8 cellular contexts compared by ENCODE assay signal in the genomic region with DNA sequence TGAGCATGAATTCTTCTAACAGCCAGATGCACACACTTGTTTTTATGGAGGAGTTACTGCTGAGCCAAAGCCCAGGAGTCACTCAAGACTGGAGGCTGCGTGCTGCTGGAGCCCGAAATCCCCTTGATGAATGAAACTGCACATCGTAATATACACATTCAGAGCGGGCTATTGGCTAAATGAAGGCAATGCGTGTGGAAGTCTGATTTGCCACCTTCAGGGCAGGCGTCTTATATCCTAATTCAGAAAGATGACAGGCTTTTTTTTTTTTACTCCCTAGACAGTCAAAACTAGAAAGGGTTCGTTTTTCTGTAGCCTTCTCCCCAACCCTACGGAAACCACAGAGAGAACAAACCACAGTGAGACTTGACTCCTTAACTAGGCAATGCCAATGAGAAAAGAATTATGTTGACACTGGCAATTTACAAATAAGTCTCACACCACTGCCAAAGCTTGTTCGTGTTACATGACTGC.
DNase-seq lines count a peak whose midpoint lies in the region; ATAC-seq and TF ChIP-seq lines count a peak whose summit lies in the region.

No MANE protein-coding gene starts in this region.

- peak overlapping the region; percentile 92 for H3K4me3 Mint-ChIP-seq in activated CD4-positive, alpha-beta T cell treated with anti-CD3 and anti-CD28 coated beads, Interleukin-2, amount 10 ng/mL, durations not matched to agents 7 days and 5 days

- CTCF ChIA-PET in activated CD4-positive, alpha-beta T cell treated with anti-CD3 and anti-CD28 coated beads, Interleukin-2, amount 10 ng/mL, durations not matched to agents 7 days and 5 days (lab: Charles Lee): interaction anchor here (0.7 to 4.7 kb wide), 18 partner anchors 9 to 96 kb away, joined by 3 to 26 read pairs (median 8); no protein-coding TSS in a partner anchor

- intact Hi-C loops in esophagus squamous epithelium (cut with DNase I): no loop called here

- H3K79me2 ChIP-seq in KMS-11 (ENCODE audit: insufficient read depth, low read depth): peaks cover 71% of the 10 kb centered on the region

- DNase-seq in GM04503 (ENCODE audit: low read depth): peak; percentile 83
- peak; percentile 90 for DNase-seq in activated CD4-positive, alpha-beta T cell treated with anti-CD3 and anti-CD28 coated beads, Interleukin-2, amount 10 ng/mL, durations not matched to agents 7 days and 5 days
- DNase-seq in esophagus squamous epithelium (lab: John Stamatoyannopoulos, UW): no peak
- peak; percentile 49 to 75 (median 57) for DNase-seq in stimulated activated CD4-positive, alpha-beta T cell treated with anti-CD3 and anti-CD28 coated beads, TNF-alpha, amount 100 ng/mL, for 48 hours (ENCODE audit: low read depth in 3 of 3)
- no peak for DNase-seq in left lobe of liver (ENCODE audit: low spot score)
- no peak for DNase-seq in T1000 (lab: John Stamatoyannopoulos, UW)

- H3K27ac Mint-ChIP-seq in activated CD4-positive, alpha-beta T cell treated with anti-CD3 and anti-CD28 coated beads, Interleukin-2, amount 10 ng/mL, durations not matched to agents 7 days and 5 days: peak overlapping the region; percentile 98

- POLR2A ChIA-PET in activated CD4-positive, alpha-beta T cell treated with anti-CD3 and anti-CD28 coated beads, Interleukin-2, amount 10 ng/mL, durations not matched to agents 7 days and 5 days (lab: Charles Lee): interaction anchor here (0.6 to 1.8 kb wide), 5 partner anchors 13 to 48 kb away, joined by 4 to 6 read pairs (median 4); no protein-coding TSS in a partner anchor

- peak overlapping the region; percentile 94 for H3K9ac ChIP-seq in KMS-11

- no peak overlapping the region for H3K4me3 ChIP-seq in KMS-11 (IDR thresholded peaks at IDR 0.05; ENCODE audit: insufficient read depth, low read depth, low read length)
- H3K4me3 ChIP-seq in esophagus squamous epithelium: peak overlapping the region; percentile 2 to 53 (median 29)

- ATAC-seq in GM21619 (IDR thresholded peaks at IDR 0.05; ENCODE audit: unreplicated experiment) (peak; percentile 78), left lobe of liver (no peak)

- TF ChIP-seq CTCF in KMS-11 (conservative IDR thresholded peaks at IDR 0.05; ENCODE audit: low read depth, low read length): no peak
- TF ChIP-seq CTCF in esophagus squamous epithelium (IDR thresholded peaks at IDR 0.05): no peak

- H3K27me3 Mint-ChIP-seq in activated CD4-positive, alpha-beta T cell treated with anti-CD3 and anti-CD28 coated beads, Interleukin-2, amount 10 ng/mL, durations not matched to agents 7 days and 5 days: no peaks in the 10 kb centered on the region

- H3K27me3 ChIP-seq in KMS-11 (ENCODE audit: insufficient read depth, low read depth) (no peaks in the 10 kb centered on the region), esophagus squamous epithelium (no peaks in the 10 kb centered on the region)

- H3K4me1 ChIP-seq in KMS-11 (ENCODE audit: low read depth, poor library complexity, severe bottlenecking) (peaks cover 69% of the 10 kb centered on the region), esophagus squamous epithelium (peaks cover 8 to 74% (median 32%) of the 10 kb centered on the region in 3 donors)

- H2AFZ ChIP-seq in KMS-11 (ENCODE audit: low read depth): no peak overlapping the region

- H3K9me3 Mint-ChIP-seq in activated CD4-positive, alpha-beta T cell treated with anti-CD3 and anti-CD28 coated beads, Interleukin-2, amount 10 ng/mL, durations not matched to agents 7 days and 5 days: no peaks in the 10 kb centered on the region

- TF ChIP-seq POLR2A in esophagus squamous epithelium (IDR thresholded peaks at IDR 0.05): peak in 1 of 4 donors; percentile 58

- H3K27ac ChIP-seq in KMS-11 (peak overlapping the region; percentile 89), esophagus squamous epithelium (peak overlapping the region; percentile 67 to 83 (median 78))

- H3K4me2 ChIP-seq in KMS-11: peak overlapping the region; percentile 71

- peaks cover 41% of the 10 kb centered on the region for H3K36me3 Mint-ChIP-seq in activated CD4-positive, alpha-beta T cell treated with anti-CD3 and anti-CD28 coated beads, Interleukin-2, amount 10 ng/mL, durations not matched to agents 7 days and 5 days (ENCODE audit: low read depth)

- H3K4me1 Mint-ChIP-seq in activated CD4-positive, alpha-beta T cell treated with anti-CD3 and anti-CD28 coated beads, Interleukin-2, amount 10 ng/mL, durations not matched to agents 7 days and 5 days: peaks cover 52% of the 10 kb centered on the region

- no peaks in the 10 kb centered on the region for H3K9me3 ChIP-seq in esophagus squamous epithelium

- peaks cover 19% of the 10 kb centered on the region for H4K20me1 ChIP-seq in KMS-11 (ENCODE audit: insufficient read depth)

- H3K36me3 ChIP-seq in KMS-11 (ENCODE audit: insufficient read depth) (no peaks in the 10 kb centered on the region), esophagus squamous epithelium (peaks cover 0 to 9% (median 0%) of the 10 kb centered on the region in 3 donors)

- WGBS in esophagus squamous epithelium, 2 donors: 39 to 41% methylated on average over 7 to 9 of the region's 9 CpGs

Comparison
In these comparisons a context has a peak if more than half of its experiments do, and no peak if none do; other contexts are left out.
1. DNase-seq: peak in GM04503 (single experiment), activated CD4-positive, alpha-beta T cell treated with anti-CD3 and anti-CD28 coated beads, Interleukin-2, amount 10 ng/mL, durations not matched to agents 7 days and 5 days (single experiment) and stimulated activated CD4-positive, alpha-beta T cell treated with anti-CD3 and anti-CD28 coated beads, TNF-alpha, amount 100 ng/mL, for 48 hours (3 of 3); none in esophagus squamous epithelium (single experiment), left lobe of liver (single experiment) and T1000 (single experiment).